In the genomic region with DNA sequence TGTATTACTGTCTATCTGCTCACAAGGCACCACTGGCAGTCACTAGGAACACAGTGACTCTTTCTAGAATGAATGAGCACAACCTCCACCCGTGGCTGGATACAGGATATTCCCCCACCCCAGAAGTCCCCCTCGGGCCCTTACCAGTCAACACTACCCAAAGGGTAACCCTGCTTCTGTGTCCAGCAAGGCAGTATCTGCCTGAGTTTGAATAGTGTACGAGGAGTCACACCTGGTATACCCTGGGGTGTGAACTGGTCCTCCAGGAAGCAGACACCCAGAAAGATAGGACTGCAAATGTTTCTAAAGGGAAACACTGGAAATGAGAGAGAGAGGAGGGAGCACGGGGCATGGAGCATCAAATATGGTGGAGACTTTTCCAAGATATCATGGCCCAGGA, we compare ENCODE assay signal across 5 cellular contexts. TPM values are rescaled to one million over a fixed set of nuclear protein-coding genes. Genes with fewer than 3 reads are reported as not detected.
"Had no signal": no experiment of that assay in that cellular context is flagged by ENCODE, and none has a peak within 500 bp of the region (broad histone marks: within the 10 kb centered on the region; RNA-seq: fewer than 3 reads in every experiment).

No MANE protein-coding gene starts in this region.

RNA-seq across cellular contexts. Expression of gene SFTPA2, which starts 56.4 kb away (rescaled TPM):
- total RNA-seq: HT1080, IMR-90 had no signal
- polyA plus RNA-seq: IgD-negative memory B cell, IMR-90, K562 had no signal

RNA-seq across cellular contexts. Expression of gene ZCCHC24, which starts 58.4 kb away (rescaled TPM):
- total RNA-seq: HT-29 had no signal
